ENCODE assay signal across 8 cellular contexts in genomic region chr2:63843093-63843492, GRCh38. TPM values are rescaled to one million over a fixed set of nuclear protein-coding genes. Genes with fewer than 3 reads are reported as not detected.
DNase-seq lines count a peak whose midpoint lies in the region; ATAC-seq and TF ChIP-seq lines count a peak whose summit lies in the region.

No MANE protein-coding gene starts in this region.

- H3K27ac Mint-ChIP-seq in IgD-negative memory B cell (peak overlapping the region in 2 of 3 donors; percentile 44 to 91), chondrocyte (ENCODE audit: unreplicated experiment) (peak overlapping the region; percentile 98)

- H3K4me1 ChIP-seq in ACC112 (ENCODE audit: control insufficient read depth, insufficient read depth, low read length, unreplicated experiment) (peaks cover 37% of the 10 kb centered on the region), muscle layer of colon (ENCODE audit: insufficient read depth, low read length) (peaks cover 24% of the 10 kb centered on the region)

- no peaks in the 10 kb centered on the region for H3K9me3 ChIP-seq in muscle layer of colon (ENCODE audit: low read length)

- DNase-seq in chondrocyte (ENCODE audit: low spot score), result no peak
- DNase-seq in mucosa of gallbladder (ENCODE audit: low spot score), result no peak
- no peak for DNase-seq in GDM1 (lab: John Stamatoyannopoulos, UW)
- DNase-seq in T1000 (lab: John Stamatoyannopoulos, UW), result no peak

- ATAC-seq in HG02623 (IDR thresholded peaks at IDR 0.05; ENCODE audit: unreplicated experiment), result no peak

- H3K9me3 Mint-ChIP-seq in IgD-negative memory B cell (no peaks in the 10 kb centered on the region), chondrocyte (ENCODE audit: low read depth) (no peaks in the 10 kb centered on the region)

- H3K36me3 Mint-ChIP-seq in IgD-negative memory B cell (peaks cover 1% of the 10 kb centered on the region), chondrocyte (ENCODE audit: low read depth) (no peaks in the 10 kb centered on the region)

- peak overlapping the region; percentile 95 for H3K27ac ChIP-seq in ACC112 (ENCODE audit: low read depth, low read length)
- no peak overlapping the region for H3K27ac ChIP-seq in muscle layer of colon (ENCODE audit: low read depth, low read length)

- H3K4me3 ChIP-seq in ACC112 (ENCODE audit: low read depth, low read length), result peak overlapping the region; percentile 99
- peak overlapping the region; percentile 72 to 79 for H3K4me3 ChIP-seq in muscle layer of colon (ENCODE audit: low read depth in 1 of 2, low read length in 2 of 2)

- peak overlapping the region; percentile 89 to 100 (median 98) for H3K4me3 Mint-ChIP-seq in IgD-negative memory B cell
- peak overlapping the region; percentile 97 for H3K4me3 Mint-ChIP-seq in chondrocyte (ENCODE audit: unreplicated experiment)

- no peaks in the 10 kb centered on the region for H3K27me3 Mint-ChIP-seq in IgD-negative memory B cell
- no peaks in the 10 kb centered on the region for H3K27me3 Mint-ChIP-seq in chondrocyte (ENCODE audit: low read depth)

- no peaks in the 10 kb centered on the region for H3K27me3 ChIP-seq in ACC112 (ENCODE audit: insufficient read depth, low read length)
- H3K27me3 ChIP-seq in muscle layer of colon (ENCODE audit: control insufficient read depth in 1 of 2, insufficient read depth in 2 of 2, low read length in 2 of 2), result no peaks in the 10 kb centered on the region

- H3K4me1 Mint-ChIP-seq in IgD-negative memory B cell (peaks cover 35 to 51% (median 47%) of the 10 kb centered on the region in 3 donors), chondrocyte (ENCODE audit: low read depth) (peaks cover 68% of the 10 kb centered on the region)

- no peak overlapping the region for H2AFZ ChIP-seq in ACC112 (ENCODE audit: low read length, unreplicated experiment)

- no peak overlapping the region for H3K9ac ChIP-seq in muscle layer of colon (ENCODE audit: low read length)

- H3K79me2 ChIP-seq in ACC112 (ENCODE audit: control insufficient read depth, insufficient read depth, low read length, unreplicated experiment), result peaks cover 71% of the 10 kb centered on the region

- TF ChIP-seq CTCF in chondrocyte (IDR thresholded peaks at IDR 0.05), result no peak

- H3K36me3 ChIP-seq in ACC112 (ENCODE audit: insufficient read depth, low read length) (peaks cover 6% of the 10 kb centered on the region; the same call in 1 of the 2 replicates), muscle layer of colon (ENCODE audit: insufficient read depth, low read length) (no peaks in the 10 kb centered on the region)

RNA-seq across cellular contexts. Expression of gene UGP2, which starts 1.4 kb away (rescaled TPM):
- 79.8 TPM for polyA plus RNA-seq in IgD-negative memory B cell
- 99.5 to 112 TPM (median 105 TPM) in 3 replicates for total RNA-seq in chondrocyte
- total RNA-seq in mucosa of gallbladder, result 129 TPM
